Comparison of ENCODE assay signal across 8 cellular contexts in genomic region chr3:42179110-42179725, GRCh38.
DNase-seq lines count a peak whose midpoint lies in the region; ATAC-seq lines count a peak whose summit lies in the region.

No MANE protein-coding gene starts in this region.

- H3K4me1 Mint-ChIP-seq in memory B cell, result peaks cover 20% of the 10 kb centered on the region

- peak overlapping the region; percentile 78 for H3K27ac Mint-ChIP-seq in memory B cell

- peak; percentile 89 for DNase-seq in ELR (ENCODE audit: low read depth)
- DNase-seq in NCI-H460 (ENCODE audit: extremely low read depth, low read depth), result peak; percentile 46
- peak; percentile 54 for DNase-seq in ecto neural progenitor cell (ENCODE audit: low spot score)
- DNase-seq in memory B cell (ENCODE audit: low spot score in 2 of 2), result no peak
- no peak for DNase-seq in SKM-1 (lab: John Stamatoyannopoulos, UW; ENCODE audit: unreplicated experiment)
- no peak for DNase-seq in NCI-H2081 (lab: John Stamatoyannopoulos, UW)

- peaks cover 11% of the 10 kb centered on the region for H3K36me3 Mint-ChIP-seq in memory B cell

- no peak overlapping the region for H3K4me3 Mint-ChIP-seq in memory B cell

- ATAC-seq in memory B cell (ENCODE audit: low read depth) (no peak), GM19395 (IDR thresholded peaks at IDR 0.05; ENCODE audit: unreplicated experiment) (no peak), GM21381 (IDR thresholded peaks at IDR 0.05; ENCODE audit: unreplicated experiment) (no peak)

- H3K9me3 Mint-ChIP-seq in memory B cell, result no peaks in the 10 kb centered on the region

- H3K27me3 Mint-ChIP-seq in memory B cell, result no peaks in the 10 kb centered on the region

Comparison
In these comparisons a context has a peak if more than half of its experiments do, and no peak if none do; other contexts are left out.
1. DNase-seq: peak in ELR (single experiment), NCI-H460 (single experiment) and ecto neural progenitor cell (single experiment); none in memory B cell (0 of 2), SKM-1 (single experiment) and NCI-H2081 (0 of 2).